In genomic region chrX:49922291-49923241, GRCh38 we compare ENCODE assay signal across 8 cellular contexts. TPM values are rescaled to one million over a fixed set of nuclear protein-coding genes. Genes with fewer than 3 reads are reported as not detected.
DNase-seq lines count a peak whose midpoint lies in the region; ATAC-seq and TF ChIP-seq lines count a peak whose summit lies in the region.

Gene CLCN5 (plus strand): TSS chrX:49922596. CDS start chrX:49925299, 2,703 bp downstream.

- ATAC-seq in GM18502 (IDR thresholded peaks at IDR 0.05; ENCODE audit: poor library complexity, unreplicated experiment) (peak; percentile 96), HG02943 (IDR thresholded peaks at IDR 0.05; ENCODE audit: low read depth, unreplicated experiment) (peak; percentile 94), right cardiac atrium (peak; percentile 99 to 100)

- H3K9me3 Mint-ChIP-seq in T-helper 2 cell treated with Interferon-gamma antibody and Interleukin-4, amounts not matched to agents 5 μg/mL and 100 μg/mL, for 36 hours = no peaks in the 10 kb centered on the region

- WGBS in right cardiac atrium = under 1% methylated on average over 83 of the region's 83 CpGs

- intact Hi-C loops in right cardiac atrium (cut with DNase I) = no loop called here
- intact Hi-C loops in vagina (cut with DNase I) = no loop called here

- peak within 1 kb of the TSS; percentile 81 for H3K4me3 Mint-ChIP-seq in T-helper 2 cell treated with Interferon-gamma antibody and Interleukin-4, amounts not matched to agents 5 μg/mL and 100 μg/mL, for 36 hours

- H3K27ac ChIP-seq in right cardiac atrium (ENCODE audit: low read length) (no peak within 1 kb of the TSS), vagina (peak within 1 kb of the TSS; percentile 79)

- H3K4me1 Mint-ChIP-seq in T-helper 2 cell treated with Interferon-gamma antibody and Interleukin-4, amounts not matched to agents 5 μg/mL and 100 μg/mL, for 36 hours (ENCODE audit: low read depth) = peaks cover 12% of the 10 kb centered on the region

- H3K4me1 ChIP-seq in right cardiac atrium (ENCODE audit: control insufficient read depth, insufficient read depth, low read length) = no peaks in the 10 kb centered on the region
- H3K4me1 ChIP-seq in vagina = peaks cover 6% of the 10 kb centered on the region

- H3K27me3 ChIP-seq in right cardiac atrium (ENCODE audit: control insufficient read depth, insufficient read depth) = no peaks in the 10 kb centered on the region
- H3K27me3 ChIP-seq in vagina = no peaks in the 10 kb centered on the region

- H3K27ac Mint-ChIP-seq in T-helper 2 cell treated with Interferon-gamma antibody and Interleukin-4, amounts not matched to agents 5 μg/mL and 100 μg/mL, for 36 hours = peak within 1 kb of the TSS; percentile 57

- H3K36me3 ChIP-seq in vagina = no peaks in the 10 kb centered on the region

- H3K36me3 Mint-ChIP-seq in T-helper 2 cell treated with Interferon-gamma antibody and Interleukin-4, amounts not matched to agents 5 μg/mL and 100 μg/mL, for 36 hours (ENCODE audit: low read depth) = peaks cover 5% of the 10 kb centered on the region

- H3K9me3 ChIP-seq in right cardiac atrium (ENCODE audit: control insufficient read depth, low read length) = no peaks in the 10 kb centered on the region
- H3K9me3 ChIP-seq in vagina = no peaks in the 10 kb centered on the region

- in situ Hi-C loops in astrocyte of the cerebellum (cut with HindIII; ENCODE audit: low sequenced_read_pairs) = no loop called here

- no peaks in the 10 kb centered on the region for H3K27me3 Mint-ChIP-seq in T-helper 2 cell treated with Interferon-gamma antibody and Interleukin-4, amounts not matched to agents 5 μg/mL and 100 μg/mL, for 36 hours (ENCODE audit: low read depth)

- DNase-seq in NCI-H187 (lab: John Stamatoyannopoulos, UW) = peak; percentile 35 to 83
- DNase-seq in T-helper 2 cell treated with Interferon-gamma antibody and Interleukin-4, amounts not matched to agents 5 μg/mL and 100 μg/mL, for 36 hours (ENCODE audit: low spot score) = peak; percentile 93
- DNase-seq in astrocyte of the cerebellum (ENCODE audit: low read depth) = peak; percentile 78
- DNase-seq in right cardiac atrium = peak; percentile 96 to 98 (median 98)
- peak; percentile 91 for DNase-seq in putamen (ENCODE audit: low spot score)
- peak; percentile 95 to 97 for DNase-seq in vagina (ENCODE audit: extremely low spot score in 2 of 2)

- H3K4me3 ChIP-seq in astrocyte of the cerebellum (ENCODE audit: low read depth, low read length) (peak within 1 kb of the TSS; percentile 61), right cardiac atrium (ENCODE audit: low read length) (peak within 1 kb of the TSS; percentile 84), vagina (peak within 1 kb of the TSS; percentile 51 to 62)

- TF ChIP-seq POLR2A in vagina (IDR thresholded peaks at IDR 0.05) = peak in 1 of 2 donors; percentile 30

- TF ChIP-seq CTCF in astrocyte of the cerebellum (IDR thresholded peaks at IDR 0.05; ENCODE audit: low read depth, low read length, missing control alignments) = no peak
- no peak for TF ChIP-seq CTCF in vagina (IDR thresholded peaks at IDR 0.05)

RNA-seq across cellular contexts. Expression of gene CLCN5, which starts in this region (rescaled TPM):
- total RNA-seq in right cardiac atrium = 1 to 10 TPM; 1.9 to 2.8 (median 2.6) TPM
- polyA plus RNA-seq in right cardiac atrium = 0.57 TPM
- 4.9 TPM for total RNA-seq in vagina
